Comparison of ENCODE assay signal across 8 cellular contexts in the genomic region with DNA sequence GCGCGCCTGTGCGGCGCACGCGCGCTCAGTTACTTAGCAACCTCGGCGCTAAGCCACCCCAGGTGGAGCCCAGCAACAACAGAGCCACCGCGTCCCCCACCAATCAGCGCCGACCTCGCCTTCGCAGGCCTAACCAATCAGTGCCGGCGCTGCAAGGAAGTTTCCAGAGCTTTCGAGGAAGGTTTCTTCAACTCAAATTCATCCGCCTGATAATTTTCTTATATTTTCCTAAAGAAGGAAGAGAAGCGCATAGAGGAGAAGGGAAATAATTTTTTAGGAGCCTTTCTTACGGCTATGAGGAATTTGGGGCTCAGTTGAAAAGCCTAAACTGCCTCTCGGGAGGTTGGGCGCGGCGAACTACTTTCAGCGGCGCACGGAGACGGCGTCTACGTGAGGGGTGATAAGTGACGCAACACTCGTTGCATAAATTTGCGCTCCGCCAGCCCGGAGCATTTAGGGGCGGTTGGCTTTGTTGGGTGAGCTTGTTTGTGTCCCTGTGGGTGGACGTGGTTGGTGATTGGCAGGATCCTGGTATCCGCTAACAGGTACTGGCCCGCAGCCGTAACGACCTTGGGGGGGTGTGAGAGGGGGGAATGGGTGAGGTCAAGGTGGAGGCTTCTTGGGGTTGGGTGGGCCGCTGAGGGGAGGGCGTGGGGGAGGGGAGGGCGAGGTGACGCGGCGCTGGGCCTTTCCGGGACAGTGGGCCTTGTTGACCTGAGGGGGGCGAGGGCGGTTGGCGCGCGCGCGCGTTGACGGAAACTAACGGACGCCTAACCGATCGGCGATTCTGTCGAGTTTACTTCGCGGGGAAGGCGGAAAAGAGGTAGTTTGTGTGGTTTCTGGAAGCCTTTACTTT. TPM values are rescaled to one million over a fixed set of nuclear protein-coding genes. Genes with fewer than 3 reads are reported as not detected.
DNase-seq lines count a peak whose midpoint lies in the region; ATAC-seq, FAIRE-seq and TF ChIP-seq lines count a peak whose summit lies in the region.

TSS of gene UBB (plus strand) at position 452 of the 856 bp plus-strand sequence. CDS start 817 bp downstream, outside the sequence.

- TF ChIP-seq POLR2A in GM12891 (IDR thresholded peaks at IDR 0.05; ENCODE audit: low read depth, low read length) (peak; percentile 100), vagina (IDR thresholded peaks at IDR 0.05) (peak in 1 of 2 donors; percentile 97)

- DNase-seq in GM12891 (ENCODE audit: insufficient read length, low spot score) (peak; percentile 88), NCI-H1694 treated with DMSO at 0.1 percent for 48 hours (lab: John Stamatoyannopoulos, UW) (peak; percentile 95), anterior cingulate cortex (lab: John Stamatoyannopoulos, UW) (peak; percentile 47 to 96 (median 91)), right cardiac atrium (peak; percentile 98 to 99 (median 98)), putamen (ENCODE audit: low spot score) (peak; percentile 96), vagina (ENCODE audit: extremely low spot score in 2 of 2) (peak in 1 of 2 donors; percentile 95)

- ATAC-seq in HG02852 (IDR thresholded peaks at IDR 0.05; ENCODE audit: unreplicated experiment) (peak; percentile 94), right cardiac atrium (peak; percentile 99)

- H3K27ac ChIP-seq in right cardiac atrium (ENCODE audit: low read length): peak within 1 kb of the TSS; percentile 85
- peak within 1 kb of the TSS; percentile 100 for H3K27ac ChIP-seq in vagina

- peak; percentile 97 for FAIRE-seq in GM12891 (lab: Jason Lieb, UNC)

- H3K27me3 ChIP-seq in right cardiac atrium (ENCODE audit: control insufficient read depth, insufficient read depth) (no peaks in the 10 kb centered on the region), vagina (no peaks in the 10 kb centered on the region)

- intact Hi-C loops in T-helper 2 cell treated with Interferon-gamma antibody and Interleukin-4, amounts not matched to agents 100 ng/mL and 5 ng/mL, for 36 hours (cut with micrococcal nuclease): loop anchor here (1.0 to 2.0 kb wide), 5 partner anchors 28 to 166 kb away; partner anchors contain the start of genes CENPV, NCOR1 and TRPV2
- intact Hi-C loops in right cardiac atrium (cut with DNase I) (no loop called here), vagina (cut with DNase I) (no loop called here)

- H3K4me1 ChIP-seq in right cardiac atrium (ENCODE audit: control insufficient read depth, insufficient read depth, low read length) (no peaks in the 10 kb centered on the region), vagina (peaks cover 44% of the 10 kb centered on the region)

- under 1% methylated on average over 67 of the region's 67 CpGs for WGBS in right cardiac atrium

- H3K9me3 ChIP-seq in right cardiac atrium (ENCODE audit: control insufficient read depth, low read length) (no peaks in the 10 kb centered on the region), vagina (no peaks in the 10 kb centered on the region)

- H3K4me3 ChIP-seq in right cardiac atrium (ENCODE audit: low read length) (peak within 1 kb of the TSS; percentile 90), vagina (peak within 1 kb of the TSS; percentile 67 to 75)

- TF ChIP-seq CTCF in vagina (IDR thresholded peaks at IDR 0.05): no peak

- H3K36me3 ChIP-seq in vagina: peaks cover 0 to 18% of the 10 kb centered on the region in 2 donors

TF ChIP-seq in GM12891, 5 proteins besides CTCF, POLR2A, EP300 and RAD21:
- TF ChIP-seq PAX5 (IDR thresholded peaks at IDR 0.05; ENCODE audit: insufficient read depth, low read length, severe bottlenecking) (no peak), TAF1 (IDR thresholded peaks at IDR 0.05; ENCODE audit: low read depth, low read length) (peak; percentile 99), POU2F2 (IDR thresholded peaks at IDR 0.05; ENCODE audit: low read depth, low read length) (peak; percentile 99), SPI1 (IDR thresholded peaks at IDR 0.05; ENCODE audit: low read depth, low read length) (no peak), POLR2AphosphoS5 (IDR thresholded peaks at IDR 0.05; ENCODE audit: low read depth, low read length) (peak; percentile 100)

RNA-seq across cellular contexts. Expression of gene UBB, which starts in this region (rescaled TPM):
- polyA plus RNA-seq in GM12891 (2012; ENCODE audit: low read depth, missing spikeins): 1,983 TPM
- 1,372 and 1,403 TPM in 2 replicates for total RNA-seq in T-helper 2 cell treated with Interferon-gamma antibody and Interleukin-4, amounts not matched to agents 100 ng/mL and 5 ng/mL, for 36 hours
- total RNA-seq in right cardiac atrium: 1,000 to 10,000 TPM; 1,353 to 1,780 (median 1,568) TPM
- 1,446 TPM for polyA plus RNA-seq in right cardiac atrium
- total RNA-seq in vagina: 625 TPM
